8 cellular contexts compared by ENCODE assay signal in the genomic region with DNA sequence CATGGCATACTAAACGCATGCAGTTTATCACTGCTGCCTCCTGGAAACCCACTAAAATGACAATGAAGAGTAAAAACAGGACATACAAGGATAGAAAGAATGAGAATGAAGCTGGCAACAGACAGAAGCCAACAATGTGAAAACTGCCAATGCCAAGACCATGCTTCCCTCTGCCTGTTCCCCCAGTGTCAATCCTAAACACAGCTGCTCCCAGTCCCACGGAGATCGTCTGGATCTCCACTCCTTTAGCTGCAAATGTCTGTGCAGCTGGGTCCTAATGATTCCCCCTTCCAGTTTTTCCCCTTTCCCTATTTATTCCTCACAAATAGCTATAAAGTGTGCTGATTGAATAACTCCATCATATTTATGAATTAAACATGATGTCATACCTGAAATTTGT.
"Had no signal": no experiment of that assay in that cellular context is flagged by ENCODE, and none has a peak within 500 bp of the region (broad histone marks: within the 10 kb centered on the region; RNA-seq: fewer than 3 reads in every experiment).

No MANE protein-coding gene starts in this region.

- H2AFZ ChIP-seq: GM23338 had no signal

- H3K4me1 ChIP-seq: HAP-1 had no signal

- H3K4me1 Mint-ChIP-seq: GM23338 had no signal

- H3K9me3 Mint-ChIP-seq: GM23338, HFFc6 had no signal

- ATAC-seq: GM23338, HCT116, K562 had no signal

- H3K27ac ChIP-seq: HL-60 had no signal

- DNase-seq: HFFc6, IMR-90, KG1 had no signal

- H3K9me3 ChIP-seq: HAP-1 had no signal

- H3K27ac Mint-ChIP-seq: GM23338, HFFc6 had no signal

- H3K4me3 Mint-ChIP-seq: GM23338, HFFc6 had no signal

- H3K4me2 ChIP-seq: GM23338 had no signal
